Comparison of ENCODE assay signal across 1 cellular context in genomic region chr22:39242809-39243442, GRCh38.
TF ChIP-seq lines count a peak whose summit lies in the region.

No MANE protein-coding gene starts in this region.

TF ChIP-seq in HCT116, 20 proteins besides CTCF, POLR2A, EP300 and RAD21 (continued from another document):
- TF ChIP-seq, protein P1, sequence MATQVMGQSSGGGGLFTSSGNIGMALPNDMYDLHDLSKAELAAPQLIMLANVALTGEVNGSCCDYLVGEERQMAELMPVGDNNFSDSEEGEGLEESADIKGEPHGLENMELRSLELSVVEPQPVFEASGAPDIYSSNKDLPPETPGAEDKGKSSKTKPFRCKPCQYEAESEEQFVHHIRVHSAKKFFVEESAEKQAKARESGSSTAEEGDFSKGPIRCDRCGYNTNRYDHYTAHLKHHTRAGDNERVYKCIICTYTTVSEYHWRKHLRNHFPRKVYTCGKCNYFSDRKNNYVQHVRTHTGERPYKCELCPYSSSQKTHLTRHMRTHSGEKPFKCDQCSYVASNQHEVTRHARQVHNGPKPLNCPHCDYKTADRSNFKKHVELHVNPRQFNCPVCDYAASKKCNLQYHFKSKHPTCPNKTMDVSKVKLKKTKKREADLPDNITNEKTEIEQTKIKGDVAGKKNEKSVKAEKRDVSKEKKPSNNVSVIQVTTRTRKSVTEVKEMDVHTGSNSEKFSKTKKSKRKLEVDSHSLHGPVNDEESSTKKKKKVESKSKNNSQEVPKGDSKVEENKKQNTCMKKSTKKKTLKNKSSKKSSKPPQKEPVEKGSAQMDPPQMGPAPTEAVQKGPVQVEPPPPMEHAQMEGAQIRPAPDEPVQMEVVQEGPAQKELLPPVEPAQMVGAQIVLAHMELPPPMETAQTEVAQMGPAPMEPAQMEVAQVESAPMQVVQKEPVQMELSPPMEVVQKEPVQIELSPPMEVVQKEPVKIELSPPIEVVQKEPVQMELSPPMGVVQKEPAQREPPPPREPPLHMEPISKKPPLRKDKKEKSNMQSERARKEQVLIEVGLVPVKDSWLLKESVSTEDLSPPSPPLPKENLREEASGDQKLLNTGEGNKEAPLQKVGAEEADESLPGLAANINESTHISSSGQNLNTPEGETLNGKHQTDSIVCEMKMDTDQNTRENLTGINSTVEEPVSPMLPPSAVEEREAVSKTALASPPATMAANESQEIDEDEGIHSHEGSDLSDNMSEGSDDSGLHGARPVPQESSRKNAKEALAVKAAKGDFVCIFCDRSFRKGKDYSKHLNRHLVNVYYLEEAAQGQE (IDR thresholded peaks at IDR 0.05; ENCODE audit: low read depth) = no peak
- TF ChIP-seq ZFX (IDR thresholded peaks at IDR 0.05) = peak; percentile 39; the same call in 1 of the 2 replicates
- TF ChIP-seq YY1 (IDR thresholded peaks at IDR 0.05; ENCODE audit: extremely low read depth, insufficient replicate concordance, low read depth, low read length) = no peak
